In genomic region chrX:111914398-111915092, GRCh38 we compare ENCODE assay signal across 16 cellular contexts. TPM values are rescaled to one million over a fixed set of nuclear protein-coding genes. Genes with fewer than 3 reads are reported as not detected.
DNase-seq lines count a peak whose midpoint lies in the region; ATAC-seq and TF ChIP-seq lines count a peak whose summit lies in the region.
"Had no signal": no experiment of that assay in that cellular context is flagged by ENCODE, and none has a peak within 500 bp of the region (broad histone marks: within the 10 kb centered on the region; RNA-seq: fewer than 3 reads in every experiment).

No MANE protein-coding gene starts in this region.

- peaks cover 5% of the 10 kb centered on the region for H3K36me3 Mint-ChIP-seq in Calu3 (ENCODE audit: insufficient read depth, unreplicated experiment)
- H3K36me3 Mint-ChIP-seq: brain had no signal

- H3K4me1 Mint-ChIP-seq in Calu3 (ENCODE audit: low read depth, unreplicated experiment), result peaks cover 15% of the 10 kb centered on the region

- in situ Hi-C loops in KBM-7 (cut with MboI; ENCODE audit: low pct_unique_long_range_greater_than_20kb, low sequenced_read_pairs), result no loop called here

- peak overlapping the region; percentile 40 for H3K4me3 Mint-ChIP-seq in Calu3 (ENCODE audit: low read depth, unreplicated experiment)
- H3K4me3 Mint-ChIP-seq: brain; effector memory CD8-positive, alpha-beta T cell had no signal

- no peaks in the 10 kb centered on the region for H3K27me3 Mint-ChIP-seq in Calu3 (ENCODE audit: unreplicated experiment)
- H3K27me3 Mint-ChIP-seq: brain; effector memory CD8-positive, alpha-beta T cell had no signal

- no peaks in the 10 kb centered on the region for H3K4me1 ChIP-seq in left lung
- H3K4me1 ChIP-seq: heart right ventricle had no signal

- ATAC-seq in left lung (peak; percentile 59), HG03432 (IDR thresholded peaks at IDR 0.05; ENCODE audit: unreplicated experiment) (no peak)
- ATAC-seq: effector memory CD8-positive, alpha-beta T cell; heart right ventricle had no signal

- H3K27ac Mint-ChIP-seq in Calu3 (ENCODE audit: unreplicated experiment), result peak overlapping the region; percentile 98
- H3K27ac Mint-ChIP-seq: effector memory CD8-positive, alpha-beta T cell had no signal

- intact Hi-C loops in Calu3 (cut with micrococcal nuclease; ENCODE audit: unreplicated experiment) (no loop called here), left lung (cut with DNase I) (no loop called here)

- DNase-seq in Calu3 (peak; percentile 39), KBM-7 (peak; percentile 18), SW480 (ENCODE audit: low spot score) (peak; percentile 31), left lung (no peak), superior temporal gyrus (ENCODE audit: extremely low spot score) (no peak), DMS153 (lab: John Stamatoyannopoulos, UW) (no peak), H7 (no peak)
- DNase-seq: activated effector memory CD4-positive, alpha-beta T cell treated with anti-CD3 and anti-CD28 coated beads, Interleukin-2, amount 50 U/mL, for 16 hours; effector memory CD8-positive, alpha-beta T cell; GF-D8; heart right ventricle; NCI-H524; ovary had no signal

- no peak for TF ChIP-seq CTCF in Calu3 (IDR thresholded peaks at IDR 0.05; ENCODE audit: unreplicated experiment)
- TF ChIP-seq CTCF in left lung (IDR thresholded peaks at IDR 0.05), result no peak

- no peaks in the 10 kb centered on the region for H3K9me3 ChIP-seq in left lung
- H3K9me3 ChIP-seq: ovary had no signal

- no peak overlapping the region for H3K27ac ChIP-seq in left lung
- H3K27ac ChIP-seq: heart right ventricle, ovary had no signal

- CTCF ChIA-PET in Calu3 (lab: Charles Lee), result interaction anchor here (0.7 to 1.7 kb wide), 2 partner anchors 16 to 45 kb away, joined by 3 to 5 read pairs; no protein-coding TSS in a partner anchor

- no peak overlapping the region for H3K4me3 ChIP-seq in left lung
- H3K4me3 ChIP-seq in H7 (ENCODE audit: insufficient read depth, low read depth, low read length), result no peak overlapping the region
- H3K4me3 ChIP-seq: heart right ventricle, lung, ovary had no signal

- H3K9me3 Mint-ChIP-seq in Calu3 (ENCODE audit: low read depth, unreplicated experiment), result peaks cover 4% of the 10 kb centered on the region
- H3K9me3 Mint-ChIP-seq: effector memory CD8-positive, alpha-beta T cell had no signal

- no peaks in the 10 kb centered on the region for H3K36me3 ChIP-seq in left lung
- H3K36me3 ChIP-seq in H7 (replicated peaks; ENCODE audit: control insufficient read depth, insufficient read depth, low read length), result no peaks in the 10 kb centered on the region
- H3K36me3 ChIP-seq: heart right ventricle, ovary had no signal

- no TSS peak for BruUV-seq in Calu3 (replicated peaks; lab: Mats Ljungman, UMichigan)

- no peaks in the 10 kb centered on the region for H3K27me3 ChIP-seq in left lung
- no peaks in the 10 kb centered on the region for H3K27me3 ChIP-seq in H7 (ENCODE audit: control insufficient read depth, insufficient read depth, low read length)
- H3K27me3 ChIP-seq: ovary had no signal

RNA-seq across cellular contexts. Expression of gene TRPC5OS, which starts 38.6 kb away (rescaled TPM):
- total RNA-seq in Calu3 (2022), result not detected in 2 replicates
- not detected for total RNA-seq in left lung
- total RNA-seq in H7 (2014; rRNA removed; shearing (Covaris generic)), result 0.21 TPM in 1 of 2 replicates, not detected in the other
- total RNA-seq: heart right ventricle, lung had no signal

Comparison
In these comparisons a context has a peak if more than half of its experiments do, and no peak if none do; other contexts are left out.
1. DNase-seq: peak in Calu3 (single experiment), KBM-7 (single experiment) and SW480 (single experiment); none in left lung (0 of 2), superior temporal gyrus (single experiment), DMS153 (single experiment) and H7 (single experiment).